ENCODE assay signal across 8 cellular contexts in genomic region chr15:70852501-70853269, GRCh38. TPM values are rescaled to one million over a fixed set of nuclear protein-coding genes. Genes with fewer than 3 reads are reported as not detected.
DNase-seq lines count a peak whose midpoint lies in the region; ATAC-seq and TF ChIP-seq lines count a peak whose summit lies in the region.

No MANE protein-coding gene starts in this region.

- WGBS in gastroesophageal sphincter (ENCODE audit: low coverage in 1 of 2), 2 donors = 38 to 43% methylated on average over 3 to 4 of the region's 10 CpGs

- H3K4me1 ChIP-seq in gastroesophageal sphincter = peaks cover 0 to 62% (median 14%) of the 10 kb centered on the region in 3 donors

- H3K4me3 Mint-ChIP-seq in T-cell = peak overlapping the region; percentile 57 to 66 (median 61)

- H3K27ac ChIP-seq in gastroesophageal sphincter = peak overlapping the region; percentile 68 to 94 (median 89)

- ATAC-seq in T-cell (replicated peaks in 1 of 4) (no peak), gastroesophageal sphincter (no peak), GM18519 (IDR thresholded peaks at IDR 0.05; ENCODE audit: low FRiP score, unreplicated experiment) (no peak)

- POLR2A ChIA-PET in T-cell (lab: Charles Lee) = no interaction called here
- POLR2A ChIA-PET in GM10248 (lab: Yijun Ruan, JAX) = no interaction called here

- peak overlapping the region; percentile 76 to 93 for H3K4me3 ChIP-seq in gastroesophageal sphincter
- peak overlapping the region; percentile 77 for H3K4me3 ChIP-seq in retinal pigment epithelial cell (ENCODE audit: low read length)

- DNase-seq in G401 (ENCODE audit: low spot score) = peak; percentile 25
- no peak for DNase-seq in T-cell
- DNase-seq in retinal pigment epithelial cell (ENCODE audit: low read depth) = no peak
- no peak for DNase-seq in GF-D8 (lab: John Stamatoyannopoulos, UW)
- DNase-seq in LoVo (ENCODE audit: low spot score) = no peak
- no peak for DNase-seq in GM10248 (ENCODE audit: extremely low spot score)

- CTCF ChIA-PET in T-cell (lab: Charles Lee) (no interaction called here), GM10248 (lab: Yijun Ruan, JAX) (interaction anchor here (0.8 to 2.1 kb wide), 5 partner anchors 9 to 41 kb away, joined by 3 to 6 read pairs (median 3); no protein-coding TSS in a partner anchor)

- no peak overlapping the region for H3K27ac Mint-ChIP-seq in T-cell

- no peak for TF ChIP-seq EP300 in gastroesophageal sphincter (IDR thresholded peaks at IDR 0.05)

- peaks cover 57 to 74% of the 10 kb centered on the region in 2 donors for H3K27me3 Mint-ChIP-seq in T-cell

- no peak for TF ChIP-seq POLR2A in gastroesophageal sphincter (IDR thresholded peaks at IDR 0.05)

- H3K36me3 Mint-ChIP-seq in T-cell = no peaks in the 10 kb centered on the region

- no peaks in the 10 kb centered on the region for H3K9me3 ChIP-seq in gastroesophageal sphincter

- peaks cover 0 to 18% of the 10 kb centered on the region in 2 donors for H3K36me3 ChIP-seq in gastroesophageal sphincter

- in situ Hi-C loops in G401 (cut with HindIII; ENCODE audit: low sequenced_read_pairs) = no loop called here

- H3K9me3 Mint-ChIP-seq in T-cell = no peaks in the 10 kb centered on the region

- no peak for TF ChIP-seq CTCF in gastroesophageal sphincter (IDR thresholded peaks at IDR 0.05)
- no peak for TF ChIP-seq CTCF in retinal pigment epithelial cell (conservative IDR thresholded peaks at IDR 0.05; ENCODE audit: low read depth, low read length)
- no peak for TF ChIP-seq CTCF in GM10248 (IDR thresholded peaks at IDR 0.05; ENCODE audit: control extremely low read depth, extremely low read depth, low read depth, missing control alignments)

- no peaks in the 10 kb centered on the region for H3K27me3 ChIP-seq in gastroesophageal sphincter

- peaks cover 7 to 10% (median 8%) of the 10 kb centered on the region in 3 donors for H3K4me1 Mint-ChIP-seq in T-cell

RNA-seq across cellular contexts. Expression of gene LARP6, which starts 1.3 kb away (rescaled TPM):
- total RNA-seq in G401 (2014; rRNA removed; shearing (Covaris generic)) = 84.9 and 97.7 TPM in 2 replicates
- under 1 TPM in 2 of 5 donors, not detected in 3; 0.41 to 0.49 TPM for total RNA-seq in T-cell
- 10 to 100 TPM; 43.7 to 48.2 (median 45.5) TPM for total RNA-seq in gastroesophageal sphincter

RNA-seq across cellular contexts. Expression of gene THAP10, which starts 39.5 kb away (rescaled TPM):
- total RNA-seq in G401 (2014; rRNA removed; shearing (Covaris generic)) = 6.8 and 7.8 TPM in 2 replicates
- total RNA-seq in T-cell (under 1 TPM in 2 of 5 donors, not detected in 3; 0.33 TPM), gastroesophageal sphincter (1 to 10 TPM; 1.5 to 4.6 (median 2.7) TPM)

RNA-seq across cellular contexts. Expression of gene LRRC49, which starts 39.9 kb away (rescaled TPM):
- 9.3 and 15.3 TPM in 2 replicates for total RNA-seq in G401 (2014; rRNA removed; shearing (Covaris generic))
- total RNA-seq in T-cell = under 1 TPM in 4 of 5 donors, not detected in 1; 0.16 to 0.77 (median 0.51) TPM
- 10 to 100 TPM in 2 of 4 donors, 1 to 10 TPM in 2; 5.8 to 14.5 (median 9.2) TPM for total RNA-seq in gastroesophageal sphincter

Comparison
In these comparisons a context has a peak if more than half of its experiments do, and no peak if none do; other contexts are left out.
1. RNA of gene LARP6, which starts 1.3 kb away (total RNA-seq): 84.9 to 97.7 TPM in G401 and 43.7 to 48.2 TPM in gastroesophageal sphincter; 0.41 to 0.49 TPM in T-cell; every median in the first group is over 10 times any median in the second.